In genomic region chr5:19853616-19854240, GRCh38 we compare ENCODE assay signal across 13 cellular contexts.
A peak's percentile ranks its signal among the peaks of the same experiment; 100 is the strongest.
DNase-seq lines count a peak whose midpoint lies in the region; ATAC-seq, FAIRE-seq and TF ChIP-seq lines count a peak whose summit lies in the region.
"Had no signal": no experiment of that assay in that cellular context is flagged by ENCODE, and none has a peak within 500 bp of the region (broad histone marks: within the 10 kb centered on the region; RNA-seq: fewer than 3 reads in every experiment).

No MANE protein-coding gene starts in this region.

- no peak overlapping the region for H3K56ac ChIP-seq in mesendoderm (ENCODE audit: low read length)

- H3K4me3 ChIP-seq in AG10803 (ENCODE audit: low read length), result no peak overlapping the region
- H3K4me3 ChIP-seq in KMS-11 (IDR thresholded peaks at IDR 0.05; ENCODE audit: insufficient read depth, low read depth, low read length), result no peak overlapping the region
- no peak overlapping the region for H3K4me3 ChIP-seq in astrocyte (ENCODE audit: insufficient read depth, low read depth, low read length)
- H3K4me3 ChIP-seq in mesendoderm (ENCODE audit: low read length), result no peak overlapping the region
- no peak overlapping the region for H3K4me3 ChIP-seq in prostate gland
- H3K4me3 ChIP-seq: BLaER1, lung had no signal

- H2AK5ac ChIP-seq in mesendoderm (ENCODE audit: low read length), result no peak overlapping the region

- H3K4me2 ChIP-seq in KMS-11 (peak overlapping the region; percentile 50; the same call in 1 of the 2 replicates), astrocyte (ENCODE audit: low read length) (peak overlapping the region; percentile 62), mesendoderm (ENCODE audit: low read length) (no peak overlapping the region)
- H3K4me2 ChIP-seq: BLaER1 had no signal

- no peak overlapping the region for H2BK120ac ChIP-seq in mesendoderm (ENCODE audit: low read depth, low read length)

- H2BK5ac ChIP-seq in mesendoderm (ENCODE audit: low read length), result no peak overlapping the region

- no peak overlapping the region for H4K5ac ChIP-seq in mesendoderm (ENCODE audit: low read length)

- H3K9me3 ChIP-seq in astrocyte (ENCODE audit: insufficient read depth, low read depth, low read length) (no peaks in the 10 kb centered on the region), prostate gland (no peaks in the 10 kb centered on the region)
- H3K9me3 ChIP-seq: BLaER1 had no signal

- H3K27ac ChIP-seq in KMS-11 (peak overlapping the region; percentile 35), astrocyte (ENCODE audit: low read depth, low read length) (peak overlapping the region; percentile 11), mesendoderm (ENCODE audit: low read depth, low read length) (no peak overlapping the region), prostate gland (no peak overlapping the region)
- H3K27ac ChIP-seq: BLaER1 had no signal

- peaks cover 11% of the 10 kb centered on the region for H3K4me1 Mint-ChIP-seq in astrocyte (ENCODE audit: low read depth, unreplicated experiment)
- no peaks in the 10 kb centered on the region for H3K4me1 Mint-ChIP-seq in activated naive CD8-positive, alpha-beta T cell treated with anti-CD3 and anti-CD28 coated beads for 36 hours
- H3K4me1 Mint-ChIP-seq: activated naive CD4-positive, alpha-beta T cell treated with anti-CD3 and anti-CD28 coated beads, Interleukin-2, amount 50 U/mL, for 24 hours had no signal

- peak; percentile 84 for FAIRE-seq in astrocyte (lab: Jason Lieb, UNC)

- no peak for ATAC-seq in GM18861 (IDR thresholded peaks at IDR 0.05; ENCODE audit: unreplicated experiment)

- no CpG with 5 or more reads among the region's 4 CpGs for WGBS in mesendoderm (ENCODE audit: extremely low coverage, insufficient coverage, low lambda C conversion rate)
- 38% methylated on average over 4 of the region's 4 CpGs for WGBS in prostate gland

- intact Hi-C loops in prostate gland (cut with DNase I) (no loop called here), posterior cingulate gyrus (cut with DNase I) (no loop called here)

- no peaks in the 10 kb centered on the region for H3K36me3 Mint-ChIP-seq in astrocyte (ENCODE audit: low read depth, unreplicated experiment)
- H3K36me3 Mint-ChIP-seq in activated naive CD8-positive, alpha-beta T cell treated with anti-CD3 and anti-CD28 coated beads for 36 hours, result no peaks in the 10 kb centered on the region
- H3K36me3 Mint-ChIP-seq: activated naive CD4-positive, alpha-beta T cell treated with anti-CD3 and anti-CD28 coated beads, Interleukin-2, amount 50 U/mL, for 24 hours had no signal

- H4K8ac ChIP-seq in mesendoderm (ENCODE audit: low read depth, low read length), result no peak overlapping the region

- TF ChIP-seq CTCF in AG10803 (conservative IDR thresholded peaks at IDR 0.05; ENCODE audit: low read length) (no peak), KMS-11 (conservative IDR thresholded peaks at IDR 0.05; ENCODE audit: low read depth, low read length) (no peak), astrocyte (IDR thresholded peaks at IDR 0.05; ENCODE audit: insufficient read depth, low read depth, low read length) (no peak), prostate gland (IDR thresholded peaks at IDR 0.05) (no peak)

- H3K4me1 ChIP-seq in KMS-11 (ENCODE audit: low read depth, poor library complexity, severe bottlenecking) (peaks cover 30% of the 10 kb centered on the region), astrocyte (ENCODE audit: insufficient read depth, low read length) (peaks cover 16% of the 10 kb centered on the region), mesendoderm (ENCODE audit: control insufficient read depth, low read depth, low read length) (no peaks in the 10 kb centered on the region), prostate gland (replicated peaks) (no peaks in the 10 kb centered on the region)
- H3K4me1 ChIP-seq: BLaER1 had no signal

- H3K18ac ChIP-seq in mesendoderm (ENCODE audit: low read length), result no peak overlapping the region

- no peaks in the 10 kb centered on the region for H3K79me1 ChIP-seq in mesendoderm (ENCODE audit: low read length)

- H3K27me3 ChIP-seq in KMS-11 (ENCODE audit: insufficient read depth, low read depth), result no peaks in the 10 kb centered on the region
- no peaks in the 10 kb centered on the region for H3K27me3 ChIP-seq in astrocyte (ENCODE audit: insufficient read depth, low read length)
- no peaks in the 10 kb centered on the region for H3K27me3 ChIP-seq in mesendoderm (ENCODE audit: insufficient read depth, low read length, poor library complexity)
- no peaks in the 10 kb centered on the region for H3K27me3 ChIP-seq in prostate gland (replicated peaks; ENCODE audit: insufficient read depth)
- H3K27me3 ChIP-seq: BLaER1 had no signal

- H3K23ac ChIP-seq in mesendoderm (ENCODE audit: low read length), result no peak overlapping the region

- no peaks in the 10 kb centered on the region for H3K9me3 Mint-ChIP-seq in astrocyte (ENCODE audit: unreplicated experiment)
- peaks cover 4% of the 10 kb centered on the region for H3K9me3 Mint-ChIP-seq in activated naive CD8-positive, alpha-beta T cell treated with anti-CD3 and anti-CD28 coated beads for 36 hours

- H3K9ac ChIP-seq in KMS-11, result no peak overlapping the region
- H3K9ac ChIP-seq in astrocyte (ENCODE audit: low read length), result peak overlapping the region; percentile 20
- no peak overlapping the region for H3K9ac ChIP-seq in mesendoderm (ENCODE audit: low read length)
- H3K9ac ChIP-seq: BLaER1 had no signal

- peak overlapping the region; percentile 7; the same call in 1 of the 2 replicates for H2AFZ ChIP-seq in KMS-11 (ENCODE audit: low read depth)
- H2AFZ ChIP-seq in astrocyte (ENCODE audit: low read depth, low read length), result peak overlapping the region; percentile 38

- H2BK15ac ChIP-seq in mesendoderm (replicated peaks; ENCODE audit: low read depth), result no peak overlapping the region

- H4K20me1 ChIP-seq in KMS-11 (ENCODE audit: insufficient read depth) (no peaks in the 10 kb centered on the region), astrocyte (ENCODE audit: insufficient read depth, low read length) (no peaks in the 10 kb centered on the region)
- H4K20me1 ChIP-seq: BLaER1 had no signal

- H3K4ac ChIP-seq in mesendoderm (ENCODE audit: low read depth, low read length), result no peak overlapping the region

- H3K36me3 ChIP-seq in KMS-11 (ENCODE audit: insufficient read depth), result no peaks in the 10 kb centered on the region
- no peaks in the 10 kb centered on the region for H3K36me3 ChIP-seq in astrocyte (ENCODE audit: insufficient read depth, low read length)
- no peaks in the 10 kb centered on the region for H3K36me3 ChIP-seq in mesendoderm (ENCODE audit: control insufficient read depth, insufficient read depth, low read length)
- H3K36me3 ChIP-seq in prostate gland, result no peaks in the 10 kb centered on the region
- H3K36me3 ChIP-seq: BLaER1 had no signal

- no peak overlapping the region for H3K27ac Mint-ChIP-seq in astrocyte (ENCODE audit: unreplicated experiment)
- no peak overlapping the region for H3K27ac Mint-ChIP-seq in activated naive CD8-positive, alpha-beta T cell treated with anti-CD3 and anti-CD28 coated beads for 36 hours
- H3K27ac Mint-ChIP-seq: activated naive CD4-positive, alpha-beta T cell treated with anti-CD3 and anti-CD28 coated beads, Interleukin-2, amount 50 U/mL, for 24 hours had no signal

- H3K79me2 ChIP-seq in KMS-11 (ENCODE audit: insufficient read depth, low read depth), result no peaks in the 10 kb centered on the region
- no peaks in the 10 kb centered on the region for H3K79me2 ChIP-seq in astrocyte (ENCODE audit: insufficient read depth, low read length)
- no peaks in the 10 kb centered on the region for H3K79me2 ChIP-seq in mesendoderm (ENCODE audit: control insufficient read depth, insufficient read depth, low read length)

- TF ChIP-seq POLR2A in prostate gland (IDR thresholded peaks at IDR 0.05), result no peak

- DNase-seq in AG10803 (ENCODE audit: low read depth) (peak; percentile 71), astrocyte (ENCODE audit: low read depth) (peak; percentile 93), mesendoderm (peak; percentile 17), prostate gland (ENCODE audit: low spot score) (no peak), posterior cingulate gyrus (no peak)
- DNase-seq in activated naive CD8-positive, alpha-beta T cell treated with anti-CD3 and anti-CD28 coated beads for 36 hours, result no peak
- DNase-seq: NCI-H1105 treated with DMSO at 0.1 percent for 48 hours, NCI-H446 had no signal

- no peak overlapping the region for H3K4me3 Mint-ChIP-seq in astrocyte (ENCODE audit: unreplicated experiment)
- H3K4me3 Mint-ChIP-seq in activated naive CD8-positive, alpha-beta T cell treated with anti-CD3 and anti-CD28 coated beads for 36 hours, result no peak overlapping the region
- H3K4me3 Mint-ChIP-seq: activated naive CD4-positive, alpha-beta T cell treated with anti-CD3 and anti-CD28 coated beads, Interleukin-2, amount 50 U/mL, for 24 hours had no signal

- no peaks in the 10 kb centered on the region for H3K27me3 Mint-ChIP-seq in astrocyte (ENCODE audit: low read depth, unreplicated experiment)
- no peaks in the 10 kb centered on the region for H3K27me3 Mint-ChIP-seq in activated naive CD8-positive, alpha-beta T cell treated with anti-CD3 and anti-CD28 coated beads for 36 hours
- H3K27me3 Mint-ChIP-seq: activated naive CD4-positive, alpha-beta T cell treated with anti-CD3 and anti-CD28 coated beads, Interleukin-2, amount 50 U/mL, for 24 hours had no signal

Comparison
In these comparisons a context has a peak if more than half of its experiments do, and no peak if none do; other contexts are left out.
1. DNase-seq: peak in AG10803 (single experiment), astrocyte (single experiment) and mesendoderm (single experiment); none in prostate gland (single experiment), posterior cingulate gyrus (0 of 10) and activated naive CD8-positive, alpha-beta T cell treated with anti-CD3 and anti-CD28 coated beads for 36 hours (single experiment).
2. H3K27ac ChIP-seq: peak in KMS-11 (single experiment) and astrocyte (single experiment); none in mesendoderm (single experiment) and prostate gland (0 of 2).